20 cellular contexts compared by ENCODE assay signal in genomic region chr11:36215688-36216050, GRCh38.
A peak's percentile ranks its signal among the peaks of the same experiment; 100 is the strongest.
DNase-seq lines count a peak whose midpoint lies in the region; ATAC-seq, FAIRE-seq and TF ChIP-seq lines count a peak whose summit lies in the region.
"Had no signal": no experiment of that assay in that cellular context is flagged by ENCODE, and none has a peak within 500 bp of the region (broad histone marks: within the 10 kb centered on the region; RNA-seq: fewer than 3 reads in every experiment).

No MANE protein-coding gene starts in this region.

- H3K27ac ChIP-seq in HepG2 (ENCODE audit: extremely low read length, insufficient read depth, low read length) (no peak overlapping the region), right lobe of liver (no peak overlapping the region), K562 (ENCODE audit: extremely low read depth, low read depth, low read length) (no peak overlapping the region)
- H3K27ac ChIP-seq: BLaER1 treated with 17β-estradiol and CSF1 and Interleukin-3, amounts not matched to agents 10 nM and 100 nM had no signal

- no peaks in the 10 kb centered on the region for H3K9me1 ChIP-seq in K562 (ENCODE audit: control insufficient read depth, insufficient read depth, low read length)

- TF ChIP-seq POLR2A in HepG2 (IDR thresholded peaks at IDR 0.05; ENCODE audit: insufficient read depth in 1 of 2, low read depth in 2 of 2, low read length in 2 of 2), result no peak
- TF ChIP-seq POLR2A in right lobe of liver (IDR thresholded peaks at IDR 0.05), result no peak
- TF ChIP-seq POLR2A in K562 (conservative IDR thresholded peaks at IDR 0.05), result no peak
- no peak for TF ChIP-seq POLR2A in GM12891 (IDR thresholded peaks at IDR 0.05; ENCODE audit: low read depth, low read length)

- CTCF ChIA-PET in HepG2 (lab: Yijun Ruan, JAX; ENCODE audit: low intra/inter-chr PET ratio, low total read pairs), result no interaction called here
- CTCF ChIA-PET in K562 (lab: Yijun Ruan, JAX; ENCODE audit: low intra/inter-chr PET ratio), result no interaction called here

- POLR2A ChIA-PET in HepG2 (lab: Yijun Ruan, JAX), result no interaction called here
- POLR2A ChIA-PET in K562 (lab: Yijun Ruan, JAX), result interaction anchor here (0.8 to 1.7 kb wide), 2 partner anchors 9 to 13 kb away, joined by 3 to 11 read pairs; no protein-coding TSS in a partner anchor

- H4K20me1 ChIP-seq in HepG2 (ENCODE audit: insufficient read depth, low read length), result no peaks in the 10 kb centered on the region
- H4K20me1 ChIP-seq in K562 (replicated peaks; ENCODE audit: control insufficient read depth, insufficient read depth, low read length), result no peaks in the 10 kb centered on the region

- H3K9me3 ChIP-seq in HepG2 (ENCODE audit: low read length), result peaks cover 7% of the 10 kb centered on the region
- no peaks in the 10 kb centered on the region for H3K9me3 ChIP-seq in right lobe of liver
- no peaks in the 10 kb centered on the region; the same call in 1 of the 2 replicates for H3K9me3 ChIP-seq in K562 (replicated peaks; ENCODE audit: control insufficient read depth, insufficient read depth, low read depth, low read length)

- H3K4me3 ChIP-seq in HepG2 (replicated peaks in 1 of 3; ENCODE audit: insufficient read depth in 1 of 3, low read depth in 2 of 3, low read length in 3 of 3) (no peak overlapping the region), right lobe of liver (no peak overlapping the region), K562 (no peak overlapping the region)
- H3K4me3 ChIP-seq: BLaER1 treated with 17β-estradiol and CSF1 and Interleukin-3, amounts not matched to agents 10 nM and 100 nM had no signal

- TF ChIP-seq RAD21 in HepG2 (CRISPR knock-in tag; IDR thresholded peaks at IDR 0.05) (no peak), K562 (CRISPR knock-in tag; conservative IDR thresholded peaks at IDR 0.05 in 1 of 2, IDR thresholded peaks at IDR 0.05 in 1 of 2) (no peak)

- H3K27me3 ChIP-seq in HepG2 (ENCODE audit: control insufficient read depth in 1 of 2, insufficient read depth in 2 of 2, low read length in 2 of 2), result no peaks in the 10 kb centered on the region; a peak in 2 of 5 replicates
- H3K27me3 ChIP-seq in right lobe of liver, result no peaks in the 10 kb centered on the region
- peaks cover 0 to 27% of the 10 kb centered on the region in 2 experiments; a peak in 4 of 5 replicates for H3K27me3 ChIP-seq in K562 (ENCODE audit: control insufficient read depth in 2 of 2, insufficient read depth in 2 of 2, low read length in 2 of 2)
- H3K27me3 ChIP-seq: BLaER1 treated with 17β-estradiol and CSF1 and Interleukin-3, amounts not matched to agents 10 nM and 100 nM had no signal

- no peaks in the 10 kb centered on the region for H3K79me2 ChIP-seq in HepG2 (ENCODE audit: insufficient read depth, low read length)
- no peaks in the 10 kb centered on the region for H3K79me2 ChIP-seq in K562 (ENCODE audit: control insufficient read depth, insufficient read depth, low read length)

- TF ChIP-seq CTCF in HepG2 (CRISPR knock-in tag; IDR thresholded peaks at IDR 0.05) (no peak), right lobe of liver (IDR thresholded peaks at IDR 0.05) (no peak), K562 (IDR thresholded peaks at IDR 0.05 in 2 of 3, conservative IDR thresholded peaks at IDR 0.05 in 1 of 3; ENCODE audit: insufficient read depth in 2 of 3, low read depth in 1 of 3, low read length in 3 of 3) (no peak)

- BruUV-seq in HepG2 (replicated peaks; lab: Mats Ljungman, UMichigan) (no TSS peak), K562 (replicated peaks; lab: Mats Ljungman, UMichigan) (no TSS peak)

- ATAC-seq in HepG2 (no peak), right lobe of liver (no peak), K562 (no peak), HG02981 (IDR thresholded peaks at IDR 0.05; ENCODE audit: unreplicated experiment) (no peak), GM19328 (IDR thresholded peaks at IDR 0.05; ENCODE audit: unreplicated experiment) (no peak)
- ATAC-seq: CD8-positive, alpha-beta T cell; HCT116 had no signal

- FAIRE-seq in HepG2 (lab: Jason Lieb, UNC), result no peak
- no peak for FAIRE-seq in K562 (lab: Jason Lieb, UNC)
- no peak for FAIRE-seq in GM12891 (lab: Jason Lieb, UNC)
- FAIRE-seq: G401.6, GM12892, GM18507 had no signal

- intact Hi-C loops in HepG2 (cut with micrococcal nuclease; ENCODE audit: unreplicated experiment) (no loop called here), right lobe of liver (cut with DNase I) (no loop called here), K562 (cut with micrococcal nuclease) (no loop called here)

- TF ChIP-seq EP300 in HepG2 (IDR thresholded peaks at IDR 0.05; ENCODE audit: low read depth in 2 of 2, low read length in 2 of 2) (no peak), HepG2 (CRISPR knock-in tag; IDR thresholded peaks at IDR 0.05; ENCODE audit: borderline replicate concordance) (no peak), K562 (IDR thresholded peaks at IDR 0.05; ENCODE audit: low read length) (no peak)

- H3K36me3 ChIP-seq in HepG2 (replicated peaks in 1 of 2; ENCODE audit: control insufficient read depth in 1 of 2, insufficient read depth in 2 of 2, low read length in 2 of 2), result no peaks in the 10 kb centered on the region
- no peaks in the 10 kb centered on the region for H3K36me3 ChIP-seq in right lobe of liver
- H3K36me3 ChIP-seq in K562 (ENCODE audit: control insufficient read depth, insufficient read depth, low read length), result no peaks in the 10 kb centered on the region

- in situ Hi-C loops in HepG2 (cut with HindIII; ENCODE audit: extremely low pct_ligation_motif_present, low pct_unique_long_range_greater_than_20kb) (no loop called here), K562 (cut with MboI) (no loop called here)

- no peak overlapping the region for H3K4me2 ChIP-seq in HepG2 (ENCODE audit: low read depth, low read length)
- H3K4me2 ChIP-seq in K562 (ENCODE audit: insufficient read depth, low read length), result no peak overlapping the region
- H3K4me2 ChIP-seq: BLaER1 treated with 17β-estradiol and CSF1 and Interleukin-3, amounts not matched to agents 10 nM and 100 nM had no signal

- WGBS in HepG2 (ENCODE audit: low lambda C conversion rate), result 33% methylated on average over 6 of the region's 7 CpGs
- WGBS in right lobe of liver (ENCODE audit: insufficient coverage, low coverage, low lambda C conversion rate, missing lambda C conversion rate), result 70% methylated on average over 6 of the region's 7 CpGs
- 9% methylated on average over 7 of the region's 7 CpGs for WGBS in K562 (ENCODE audit: insufficient coverage, low coverage, missing lambda C conversion rate)

- H3K4me1 ChIP-seq in HepG2 (ENCODE audit: insufficient read depth, low read length) (no peaks in the 10 kb centered on the region), right lobe of liver (peaks cover 0 to 13% (median 0%) of the 10 kb centered on the region in 4 donors), K562 (replicated peaks in 1 of 2; ENCODE audit: control insufficient read depth in 2 of 2, insufficient read depth in 2 of 2, low read length in 2 of 2) (no peaks in the 10 kb centered on the region)
- H3K4me1 ChIP-seq: BLaER1 treated with 17β-estradiol and CSF1 and Interleukin-3, amounts not matched to agents 10 nM and 100 nM had no signal

- H2AFZ ChIP-seq in HepG2 (ENCODE audit: low read length), result no peak overlapping the region
- H2AFZ ChIP-seq in K562 (ENCODE audit: low read depth, low read length), result no peak overlapping the region

- DNase-seq in HepG2 (ENCODE audit: low spot score), result no peak
- no peak for DNase-seq in right lobe of liver
- DNase-seq in K562 (ENCODE audit: extremely low read depth in 1 of 4, low spot score in 3 of 4), result no peak
- peak; percentile 65 for DNase-seq in left kidney (ENCODE audit: low read depth, low spot score)
- DNase-seq in GM12891 (ENCODE audit: insufficient read length, low spot score), result no peak
- DNase-seq in HK-2 (ENCODE audit: unreplicated experiment), result no peak
- DNase-seq: 8988T; Calu3; CD8-positive, alpha-beta T cell; GOT3; H7; HFFc6; KBM-7 had no signal

- no peak overlapping the region for H3K9ac ChIP-seq in HepG2 (ENCODE audit: insufficient read depth, low read depth, low read length)
- no peak overlapping the region for H3K9ac ChIP-seq in K562 (ENCODE audit: insufficient read depth in 1 of 2, low read depth in 2 of 2, low read length in 2 of 2)
- H3K9ac ChIP-seq: BLaER1 treated with 17β-estradiol and CSF1 and Interleukin-3, amounts not matched to agents 10 nM and 100 nM had no signal

TF ChIP-seq in HepG2, 621 proteins besides CTCF, POLR2A, EP300 and RAD21 (continues in another document):
- TF ChIP-seq ZNF101 (CRISPR knock-in tag; IDR thresholded peaks at IDR 0.05; ENCODE audit: borderline replicate concordance, low read depth), result no peak

TF ChIP-seq in K562, 482 proteins besides CTCF, POLR2A, EP300 and RAD21 (continues in another document):
- TF ChIP-seq ERF (CRISPR knock-in tag; IDR thresholded peaks at IDR 0.05) (no peak), ZNF184 (CRISPR knock-in tag; IDR thresholded peaks at IDR 0.05) (no peak)

TF ChIP-seq in GM12891, 5 proteins besides CTCF, POLR2A, EP300 and RAD21:
- no peak for TF ChIP-seq PAX5 (IDR thresholded peaks at IDR 0.05; ENCODE audit: insufficient read depth, low read length, severe bottlenecking)
- no peak for TF ChIP-seq POLR2AphosphoS5 (IDR thresholded peaks at IDR 0.05; ENCODE audit: low read depth, low read length)
- TF ChIP-seq SPI1 (IDR thresholded peaks at IDR 0.05; ENCODE audit: low read depth, low read length), result no peak
- no peak for TF ChIP-seq TAF1 (IDR thresholded peaks at IDR 0.05; ENCODE audit: low read depth, low read length)
- no peak for TF ChIP-seq POU2F2 (IDR thresholded peaks at IDR 0.05; ENCODE audit: low read depth, low read length)

Comparison
In these comparisons a context has a peak if more than half of its experiments do, and no peak if none do; other contexts are left out.
1. Of the 241 proteins assayed by ChIP-seq in both HepG2 and K562: peak only in HepG2: MAFF; only in K562: MAFG; in both: MAFK; in neither: 238.